ENCODE assay signal across 19 cellular contexts in genomic region chr12:76462668-76463224, GRCh38.
DNase-seq lines count a peak whose midpoint lies in the region; ATAC-seq and TF ChIP-seq lines count a peak whose summit lies in the region.
"Had no signal": no experiment of that assay in that cellular context is flagged by ENCODE, and none has a peak within 500 bp of the region (broad histone marks: within the 10 kb centered on the region; RNA-seq: fewer than 3 reads in every experiment).

No MANE protein-coding gene starts in this region.

- ATAC-seq in GM18907 (IDR thresholded peaks at IDR 0.05; ENCODE audit: unreplicated experiment) (peak; percentile 76), HG03565 (IDR thresholded peaks at IDR 0.05; ENCODE audit: unreplicated experiment) (peak; percentile 38)
- ATAC-seq: activated CD8-positive, alpha-beta T cell treated with anti-CD3 and anti-CD28 coated beads, Interleukin-2, amount 10 ng/mL, durations not matched to agents 7 days and 5 days; effector memory CD8-positive, alpha-beta T cell; psoas muscle had no signal

- intact Hi-C loops in vagina (cut with DNase I) = no loop called here

- no peaks in the 10 kb centered on the region for H3K27me3 ChIP-seq in vagina
- H3K27me3 ChIP-seq: spleen, testis had no signal

- H3K4me3 ChIP-seq in fibroblast of the aortic adventitia (ENCODE audit: low read depth, low read length) = no peak overlapping the region
- H3K4me3 ChIP-seq in vagina = no peak overlapping the region
- H3K4me3 ChIP-seq: psoas muscle, spleen, testis had no signal

- TF ChIP-seq CTCF in fibroblast of the aortic adventitia (IDR thresholded peaks at IDR 0.05; ENCODE audit: insufficient read depth, low read length) = no peak
- TF ChIP-seq CTCF in vagina (IDR thresholded peaks at IDR 0.05) = no peak

- H3K36me3 ChIP-seq in vagina = no peaks in the 10 kb centered on the region

- peaks cover 9% of the 10 kb centered on the region for H3K4me1 ChIP-seq in vagina

- DNase-seq in EH (ENCODE audit: low read depth) = peak; percentile 75
- DNase-seq in fibroblast of the aortic adventitia (ENCODE audit: low read depth) = peak; percentile 9
- no peak for DNase-seq in GOT3 (lab: John Stamatoyannopoulos, UW)
- no peak for DNase-seq in vagina (ENCODE audit: extremely low spot score in 2 of 2)
- DNase-seq in NCI-H446 treated with DMSO at 0.1 percent for 48 hours (lab: John Stamatoyannopoulos, UW) = no peak
- DNase-seq: activated B cell treated with CpG ODN at 0.5 μM for 24 hours; activated CD8-positive, alpha-beta T cell treated with anti-CD3 and anti-CD28 coated beads, Interleukin-2, amount 10 ng/mL, durations not matched to agents 7 days and 5 days; cerebellar nuclear complex; effector memory CD8-positive, alpha-beta T cell; GF-D8; hippocampal formation; NCI-H1092; NCI-H2081; NCI-H526; psoas muscle; spleen; testis had no signal

- H3K27ac ChIP-seq in vagina = no peak overlapping the region
- H3K27ac ChIP-seq: psoas muscle, spleen, testis had no signal

- TF ChIP-seq POLR2A in vagina (IDR thresholded peaks at IDR 0.05) = no peak

- no peaks in the 10 kb centered on the region for H3K9me3 ChIP-seq in vagina
- H3K9me3 ChIP-seq: psoas muscle, spleen, testis had no signal

Comparison
In these comparisons a context has a peak if more than half of its experiments do, and no peak if none do; other contexts are left out.
1. DNase-seq: peak in EH (single experiment) and fibroblast of the aortic adventitia (single experiment); none in GOT3 (single experiment), vagina (0 of 2) and NCI-H446 treated with DMSO at 0.1 percent for 48 hours (single experiment).